7 cellular contexts compared by ENCODE assay signal in genomic region chr2:10911291-10912075, GRCh38. TPM values are rescaled to one million over a fixed set of nuclear protein-coding genes. Genes with fewer than 3 reads are reported as not detected.
DNase-seq lines count a peak whose midpoint lies in the region; ATAC-seq, FAIRE-seq and TF ChIP-seq lines count a peak whose summit lies in the region.

Gene KCNF1, plus strand, starts transcription at chr2:10911934. Its CDS starts 493 bp downstream, at chr2:10912427.

- peaks cover 5 to 18% (median 7%) of the 10 kb centered on the region in 4 donors for H3K4me1 ChIP-seq in upper lobe of left lung

- H3K27me3 ChIP-seq in H7 (ENCODE audit: control insufficient read depth, insufficient read depth, low read length) (peaks cover 29% of the 10 kb centered on the region), bronchial epithelial cell (ENCODE audit: control insufficient read depth, insufficient read depth, low read length) (peaks cover 15% of the 10 kb centered on the region), upper lobe of left lung (peaks cover 0 to 31% (median 10%) of the 10 kb centered on the region in 4 donors)

- no peak within 1 kb of the TSS for H3K27ac ChIP-seq in upper lobe of left lung

- ATAC-seq in upper lobe of left lung (ENCODE audit: low FRiP score in 2 of 2) (no peak), GM21515 (IDR thresholded peaks at IDR 0.05; ENCODE audit: unreplicated experiment) (no peak)

- DNase-seq in H7 (peak; percentile 90), NCI-H2227 (lab: John Stamatoyannopoulos, UW; ENCODE audit: unreplicated experiment) (peak; percentile 81), bronchial epithelial cell (ENCODE audit: low read depth) (peak; percentile 61), kidney glomerular epithelial cell (lab: John Stamatoyannopoulos, UW) (peak; percentile 25), upper lobe of left lung (peak; percentile 17 to 74), activated gamma-delta T cell treated with Interleukin-2 at 50 U/mL for 16 hours (no peak)

- TF ChIP-seq EP300 in upper lobe of left lung (IDR thresholded peaks at IDR 0.05): no peak

- H3K4me3 ChIP-seq in H7 (ENCODE audit: insufficient read depth, low read depth, low read length) (peak within 1 kb of the TSS; percentile 48), bronchial epithelial cell (ENCODE audit: low read depth, low read length) (peak within 1 kb of the TSS; percentile 21), upper lobe of left lung (peak within 1 kb of the TSS in 3 of 4 donors; percentile 22 to 39 (median 30))

- FAIRE-seq in bronchial epithelial cell (lab: Jason Lieb, UNC): no peak

- H3K9me3 ChIP-seq in upper lobe of left lung: no peaks in the 10 kb centered on the region

- H3K36me3 ChIP-seq in H7 (replicated peaks; ENCODE audit: control insufficient read depth, insufficient read depth, low read length): no peaks in the 10 kb centered on the region
- H3K36me3 ChIP-seq in bronchial epithelial cell (ENCODE audit: control insufficient read depth, insufficient read depth, low read length): no peaks in the 10 kb centered on the region
- no peaks in the 10 kb centered on the region for H3K36me3 ChIP-seq in upper lobe of left lung

- 11 to 36% methylated on average over 10 to 37 of the region's 53 CpGs for WGBS in upper lobe of left lung, 2 donors

- TF ChIP-seq CTCF in bronchial epithelial cell (IDR thresholded peaks at IDR 0.05; ENCODE audit: insufficient read depth, low read length, severe bottlenecking): peak; percentile 35
- TF ChIP-seq CTCF in upper lobe of left lung (IDR thresholded peaks at IDR 0.05): peak in 1 of 6 experiments; percentile 24

- TF ChIP-seq POLR2A in upper lobe of left lung (IDR thresholded peaks at IDR 0.05): no peak

RNA-seq across cellular contexts. Expression of gene KCNF1, which starts in this region (rescaled TPM):
- total RNA-seq in H7 (2014; rRNA removed; shearing (Covaris generic)): 3.0 and 5.4 TPM in 2 replicates
- total RNA-seq in bronchial epithelial cell (not detected in 2 replicates), upper lobe of left lung (1 to 10 TPM in 1 of 6 donors, under 1 TPM in 1, not detected in 4; 0.15 to 1.1 TPM)

Comparison
In these comparisons a context has a peak if more than half of its experiments do, and no peak if none do; other contexts are left out.
1. Peak in DNase-seq and H3K4me3 ChIP-seq in bronchial epithelial cell; RNA of the gene not detected or under 1 TPM.